Comparison of ENCODE assay signal across 25 cellular contexts in the genomic region with DNA sequence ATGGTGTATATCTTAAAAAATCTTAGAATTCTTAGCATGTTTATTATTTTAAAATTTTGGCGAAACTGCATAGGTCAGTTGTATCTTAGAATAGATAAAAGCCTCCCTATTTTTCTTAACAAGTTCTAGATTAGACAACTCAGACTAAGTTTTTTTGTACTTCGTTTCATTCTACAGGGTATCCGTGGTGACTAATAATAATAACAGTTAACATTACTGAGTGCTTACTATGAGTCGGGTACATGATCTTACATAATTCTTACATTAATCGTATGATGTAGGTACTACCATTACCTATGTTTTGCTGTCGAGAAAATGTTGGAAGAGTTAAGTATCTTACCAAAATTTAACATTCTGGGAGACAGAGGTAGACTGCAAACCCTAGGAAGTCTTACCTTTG.
DNase-seq lines count a peak whose midpoint lies in the region; FAIRE-seq and TF ChIP-seq lines count a peak whose summit lies in the region.
"Had no signal": no experiment of that assay in that cellular context is flagged by ENCODE, and none has a peak within 500 bp of the region (broad histone marks: within the 10 kb centered on the region; RNA-seq: fewer than 3 reads in every experiment).

No MANE protein-coding gene starts in this region.

- no peaks in the 10 kb centered on the region for H3F3A ChIP-seq in smooth muscle cell (ENCODE audit: low read depth)

- no peak overlapping the region for H3K27ac ChIP-seq in breast epithelium
- H3K27ac ChIP-seq in astrocyte (ENCODE audit: low read depth, low read length) = peak overlapping the region; percentile 86
- H3K27ac ChIP-seq in smooth muscle cell (ENCODE audit: low read depth) = peak overlapping the region; percentile 53
- H3K27ac ChIP-seq: 22Rv1, dorsolateral prefrontal cortex, esophagus squamous epithelium, thyroid gland had no signal

- no peaks in the 10 kb centered on the region for H3K9me3 ChIP-seq in breast epithelium
- H3K9me3 ChIP-seq in astrocyte (ENCODE audit: insufficient read depth, low read depth, low read length) = no peaks in the 10 kb centered on the region
- H3K9me3 ChIP-seq in smooth muscle cell (replicated peaks; ENCODE audit: low read depth) = no peaks in the 10 kb centered on the region
- H3K9me3 ChIP-seq: esophagus squamous epithelium, thyroid gland had no signal

- H3K79me2 ChIP-seq in astrocyte (ENCODE audit: insufficient read depth, low read length) (peaks cover 27% of the 10 kb centered on the region), smooth muscle cell (ENCODE audit: low read depth) (peaks cover 31% of the 10 kb centered on the region)

- no peaks in the 10 kb centered on the region for H4K20me1 ChIP-seq in astrocyte (ENCODE audit: insufficient read depth, low read length)
- H4K20me1 ChIP-seq in smooth muscle cell (ENCODE audit: low read depth) = peaks cover 35% of the 10 kb centered on the region

- peaks cover 20% of the 10 kb centered on the region for H3K4me1 Mint-ChIP-seq in MCF 10A (ENCODE audit: insufficient read depth, unreplicated experiment)
- peaks cover 9% of the 10 kb centered on the region for H3K4me1 Mint-ChIP-seq in astrocyte (ENCODE audit: low read depth, unreplicated experiment)

- H3K9me3 Mint-ChIP-seq in MCF 10A (ENCODE audit: unreplicated experiment) (no peaks in the 10 kb centered on the region), astrocyte (ENCODE audit: unreplicated experiment) (no peaks in the 10 kb centered on the region)
- H3K9me3 Mint-ChIP-seq: memory B cell had no signal

- WGBS in smooth muscle cell (ENCODE audit: low lambda C conversion rate) = 78% methylated on average over 6 of the region's 6 CpGs

- BruUV-seq in MCF 10A (replicated peaks; lab: Mats Ljungman, UMichigan) = no TSS peak

- H3K4me3 ChIP-seq in breast epithelium (no peak overlapping the region), astrocyte (ENCODE audit: insufficient read depth, low read depth, low read length) (peak overlapping the region; percentile 22), fibroblast of pulmonary artery (replicated peaks; ENCODE audit: low read depth, low read length) (no peak overlapping the region), smooth muscle cell (no peak overlapping the region)
- H3K4me3 ChIP-seq: dorsolateral prefrontal cortex, esophagus squamous epithelium, thyroid gland had no signal

- H3K4me2 ChIP-seq in astrocyte (ENCODE audit: low read length) (peak overlapping the region; percentile 59), smooth muscle cell (no peak overlapping the region)

- no peak for FAIRE-seq in astrocyte (lab: Jason Lieb, UNC)
- FAIRE-seq: HepG2 had no signal

- H2AFZ ChIP-seq in astrocyte (ENCODE audit: low read depth, low read length) (no peak overlapping the region), smooth muscle cell (ENCODE audit: low read depth) (no peak overlapping the region)

- H3K4me3 Mint-ChIP-seq in MCF 10A (ENCODE audit: unreplicated experiment) (no peak overlapping the region), astrocyte (ENCODE audit: unreplicated experiment) (no peak overlapping the region)
- H3K4me3 Mint-ChIP-seq: memory B cell, nephron had no signal

- H3K27ac Mint-ChIP-seq in MCF 10A (ENCODE audit: low read depth, unreplicated experiment) (no peak overlapping the region), astrocyte (ENCODE audit: unreplicated experiment) (no peak overlapping the region)
- H3K27ac Mint-ChIP-seq: memory B cell, nephron had no signal

- H3K9ac ChIP-seq in astrocyte (ENCODE audit: low read length) (peak overlapping the region; percentile 54), smooth muscle cell (ENCODE audit: low read depth) (no peak overlapping the region)

- DNase-seq in MCF 10A (ENCODE audit: unreplicated experiment) (peak; percentile 39), breast epithelium (ENCODE audit: low spot score in 2 of 2) (no peak), astrocyte (ENCODE audit: low read depth) (peak; percentile 78), fibroblast of pulmonary artery (ENCODE audit: low read depth) (peak; percentile 63), smooth muscle cell (lab: John Stamatoyannopoulos, UW; ENCODE audit: unreplicated experiment) (no peak), GDM1 (lab: John Stamatoyannopoulos, UW) (no peak)
- DNase-seq in stimulated activated CD4-positive, alpha-beta T cell treated with anti-CD3 and anti-CD28 coated beads, Interleukin-2, amount 100 ng/mL, for 24 hours = no peak
- DNase-seq in activated effector memory CD4-positive, alpha-beta T cell treated with anti-CD3 and anti-CD28 coated beads, Interleukin-2, amount 50 U/mL, for 16 hours = no peak
- DNase-seq: activated CD4-positive, alpha-beta T cell treated with anti-CD3 and anti-CD28 coated beads, Interleukin-2, amount 50 U/mL, for 1 hour; activated CD8-positive, alpha-beta memory T cell treated with anti-CD3 and anti-CD28 coated beads, Interleukin-2, amount 50 U/mL, for 48 hours; activated naive CD4-positive, alpha-beta T cell; C1 segment of cervical spinal cord; DMS 273 treated with DMSO at 0.1 percent for 48 hours; dorsolateral prefrontal cortex; esophagus squamous epithelium; hippocampal formation; MM.1S; NCI-H1694; RPMI8226; stimulated activated naive CD4-positive, alpha-beta T cell; thyroid gland had no signal

- CTCF ChIA-PET in MCF 10A (lab: Yijun Ruan, JAX) = no interaction called here

- H3K36me3 Mint-ChIP-seq in MCF 10A (ENCODE audit: insufficient read depth, unreplicated experiment) (no peaks in the 10 kb centered on the region), astrocyte (ENCODE audit: low read depth, unreplicated experiment) (peaks cover 2% of the 10 kb centered on the region)

- TF ChIP-seq CTCF in MCF 10A (IDR thresholded peaks at IDR 0.05; ENCODE audit: unreplicated experiment) = no peak
- TF ChIP-seq CTCF in breast epithelium (IDR thresholded peaks at IDR 0.05) = no peak
- no peak for TF ChIP-seq CTCF in astrocyte (IDR thresholded peaks at IDR 0.05; ENCODE audit: insufficient read depth, low read depth, low read length)
- TF ChIP-seq CTCF in fibroblast of pulmonary artery (IDR thresholded peaks at IDR 0.05; ENCODE audit: low read length, missing control alignments) = no peak
- no peak for TF ChIP-seq CTCF in smooth muscle cell (IDR thresholded peaks at IDR 0.05; ENCODE audit: borderline replicate concordance, insufficient read depth, poor library complexity, severe bottlenecking)

- POLR2A ChIA-PET in MCF 10A (lab: Yijun Ruan, JAX) = no interaction called here

- no peak for TF ChIP-seq POLR2A in breast epithelium (IDR thresholded peaks at IDR 0.05)

- H3K27me3 ChIP-seq in breast epithelium = no peaks in the 10 kb centered on the region
- no peaks in the 10 kb centered on the region for H3K27me3 ChIP-seq in astrocyte (ENCODE audit: insufficient read depth, low read length)
- no peaks in the 10 kb centered on the region for H3K27me3 ChIP-seq in smooth muscle cell (ENCODE audit: low read depth)
- H3K27me3 ChIP-seq: dorsolateral prefrontal cortex, esophagus squamous epithelium, thyroid gland had no signal

- H3K36me3 ChIP-seq in breast epithelium = no peaks in the 10 kb centered on the region
- no peaks in the 10 kb centered on the region for H3K36me3 ChIP-seq in astrocyte (ENCODE audit: insufficient read depth, low read length)
- no peaks in the 10 kb centered on the region for H3K36me3 ChIP-seq in smooth muscle cell (ENCODE audit: low read depth)
- H3K36me3 ChIP-seq: esophagus squamous epithelium, thyroid gland had no signal

- H3K4me1 ChIP-seq in breast epithelium = no peaks in the 10 kb centered on the region
- H3K4me1 ChIP-seq in astrocyte (ENCODE audit: insufficient read depth, low read length) = peaks cover 21% of the 10 kb centered on the region
- no peaks in the 10 kb centered on the region for H3K4me1 ChIP-seq in smooth muscle cell (ENCODE audit: low read depth)
- H3K4me1 ChIP-seq: esophagus squamous epithelium, thyroid gland had no signal

- H3K27me3 Mint-ChIP-seq in MCF 10A (ENCODE audit: insufficient read depth, unreplicated experiment) (no peaks in the 10 kb centered on the region), astrocyte (ENCODE audit: low read depth, unreplicated experiment) (no peaks in the 10 kb centered on the region)
- H3K27me3 Mint-ChIP-seq: memory B cell had no signal

- intact Hi-C loops in MCF 10A (cut with micrococcal nuclease) (no loop called here), breast epithelium (cut with DNase I; ENCODE audit: low total_unique reads) (no loop called here)

Comparison
In these comparisons a context has a peak if more than half of its experiments do, and no peak if none do; other contexts are left out.
1. DNase-seq: peak in MCF 10A (single experiment), astrocyte (single experiment) and fibroblast of pulmonary artery (single experiment); none in breast epithelium (0 of 2), smooth muscle cell (single experiment), stimulated activated CD4-positive, alpha-beta T cell treated with anti-CD3 and anti-CD28 coated beads, Interleukin-2, amount 100 ng/mL, for 24 hours (0 of 2), activated effector memory CD4-positive, alpha-beta T cell treated with anti-CD3 and anti-CD28 coated beads, Interleukin-2, amount 50 U/mL, for 16 hours (single experiment) and GDM1 (single experiment).
2. H3K27ac ChIP-seq: peak in astrocyte (single experiment) and smooth muscle cell (single experiment); none in breast epithelium (0 of 2).